ENCODE assay signal across 13 cellular contexts in genomic region chr12:14937689-14938088, GRCh38. TPM values are rescaled to one million over a fixed set of nuclear protein-coding genes. Genes with fewer than 3 reads are reported as not detected.
A peak's percentile ranks its signal among the peaks of the same experiment; 100 is the strongest.
DNase-seq lines count a peak whose midpoint lies in the region; ATAC-seq and TF ChIP-seq lines count a peak whose summit lies in the region.
"Had no signal": no experiment of that assay in that cellular context is flagged by ENCODE, and none has a peak within 500 bp of the region (broad histone marks: within the 10 kb centered on the region; RNA-seq: fewer than 3 reads in every experiment).

No MANE protein-coding gene starts in this region.

- intact Hi-C loops in MCF 10A (cut with micrococcal nuclease): no loop called here

- H3K27me3 ChIP-seq in CD4-positive, CD25-positive, alpha-beta regulatory T cell (ENCODE audit: control insufficient read depth, insufficient read depth, low read length): no peaks in the 10 kb centered on the region

- no peak overlapping the region for H3K4me3 ChIP-seq in CD4-positive, CD25-positive, alpha-beta regulatory T cell (ENCODE audit: low read depth, low read length)

- H3K9me3 Mint-ChIP-seq in CD4-positive, CD25-positive, alpha-beta regulatory T cell: peaks cover 0 to 2% (median 0%) of the 10 kb centered on the region in 7 donors
- H3K9me3 Mint-ChIP-seq in MCF 10A (ENCODE audit: unreplicated experiment): no peaks in the 10 kb centered on the region

- H3K27me3 Mint-ChIP-seq in CD4-positive, CD25-positive, alpha-beta regulatory T cell: no peaks in the 10 kb centered on the region
- no peaks in the 10 kb centered on the region for H3K27me3 Mint-ChIP-seq in MCF 10A (ENCODE audit: insufficient read depth, unreplicated experiment)

- H3K4me1 ChIP-seq in CD4-positive, CD25-positive, alpha-beta regulatory T cell (ENCODE audit: control insufficient read depth, insufficient read depth, low read length, poor library complexity, severe bottlenecking): peaks cover 30% of the 10 kb centered on the region

- peak in 1 of 3 donors; percentile 42 for DNase-seq in CD4-positive, CD25-positive, alpha-beta regulatory T cell
- DNase-seq in NCI-H82 (lab: John Stamatoyannopoulos, UW) (peak; percentile 66), GM19238 (ENCODE audit: insufficient read length, low spot score) (no peak), epidermal melanocyte (ENCODE audit: insufficient read length, low spot score) (no peak), MCF 10A (ENCODE audit: unreplicated experiment) (no peak)
- DNase-seq: activated CD4-positive, alpha-beta T cell treated with anti-CD3 and anti-CD28 coated beads for 4 hours; effector CD8-positive, alpha-beta T cell; GDM1; NCI-H2107; stimulated activated CD4-positive, alpha-beta T cell treated with anti-CD3 and anti-CD28 coated beads, Interleukin-1b, Interleukin-23, amount 100 ng/mL, for 48 hours had no signal

- peak overlapping the region in 2 of 4 donors; percentile 27 to 52 for H3K4me3 Mint-ChIP-seq in CD4-positive, CD25-positive, alpha-beta regulatory T cell
- no peak overlapping the region for H3K4me3 Mint-ChIP-seq in MCF 10A (ENCODE audit: unreplicated experiment)

- no peak for TF ChIP-seq CTCF in MCF 10A (IDR thresholded peaks at IDR 0.05; ENCODE audit: unreplicated experiment)

- POLR2A ChIA-PET in MCF 10A (lab: Yijun Ruan, JAX): no interaction called here

- no peaks in the 10 kb centered on the region for H3K9me3 ChIP-seq in CD4-positive, CD25-positive, alpha-beta regulatory T cell (ENCODE audit: control insufficient read depth in 2 of 2, low read length in 2 of 2)

- H3K36me3 Mint-ChIP-seq in CD4-positive, CD25-positive, alpha-beta regulatory T cell: peaks cover 68% of the 10 kb centered on the region
- H3K36me3 Mint-ChIP-seq in MCF 10A (ENCODE audit: insufficient read depth, unreplicated experiment): peaks cover 14% of the 10 kb centered on the region

- peak in 1 of 2 donors; percentile 37 for ATAC-seq in CD4-positive, CD25-positive, alpha-beta regulatory T cell (ENCODE audit: low read depth in 2 of 2)
- ATAC-seq in GM19035 (IDR thresholded peaks at IDR 0.05; ENCODE audit: unreplicated experiment) (peak; percentile 43), esophagus mucosa (peak; percentile 32), GM19328 (IDR thresholded peaks at IDR 0.05; ENCODE audit: unreplicated experiment) (no peak)

- peaks cover 71% of the 10 kb centered on the region for H3K36me3 ChIP-seq in CD4-positive, CD25-positive, alpha-beta regulatory T cell (ENCODE audit: control insufficient read depth, insufficient read depth, low read length)

- no TSS peak for BruUV-seq in MCF 10A (replicated peaks; lab: Mats Ljungman, UMichigan)

- peak overlapping the region; percentile 50 for H3K27ac ChIP-seq in CD4-positive, CD25-positive, alpha-beta regulatory T cell (ENCODE audit: insufficient read depth, low read length, poor library complexity, severe bottlenecking)

- peak overlapping the region; percentile 87 to 93 (median 91) for H3K27ac Mint-ChIP-seq in CD4-positive, CD25-positive, alpha-beta regulatory T cell
- no peak overlapping the region for H3K27ac Mint-ChIP-seq in MCF 10A (ENCODE audit: low read depth, unreplicated experiment)

- CTCF ChIA-PET in MCF 10A (lab: Yijun Ruan, JAX): interaction anchor here (1.5 kb wide), 1 partner anchor 10 kb away, joined by 5 read pairs; no protein-coding TSS in a partner anchor

- peaks cover 13 to 64% (median 54%) of the 10 kb centered on the region in 4 donors for H3K4me1 Mint-ChIP-seq in CD4-positive, CD25-positive, alpha-beta regulatory T cell
- H3K4me1 Mint-ChIP-seq in MCF 10A (ENCODE audit: insufficient read depth, unreplicated experiment): no peaks in the 10 kb centered on the region

RNA-seq across cellular contexts. Expression of gene ERP27, which starts 0.6 kb away (rescaled TPM):
- total RNA-seq in CD4-positive, CD25-positive, alpha-beta regulatory T cell: 25.4 TPM
- polyA plus RNA-seq in CD4-positive, CD25-positive, alpha-beta regulatory T cell: 1 to 10 TPM; 5.3 to 8.0 (median 6.2) TPM
- total RNA-seq in esophagus mucosa (4.5 TPM), MCF 10A (2022) (not detected in 2 replicates)

RNA-seq across cellular contexts. Expression of gene ARHGDIB, which starts 23.7 kb away (rescaled TPM):
- 1,263 TPM for total RNA-seq in CD4-positive, CD25-positive, alpha-beta regulatory T cell
- 1,000 to 10,000 TPM; 3,550 to 4,641 (median 3,982) TPM for polyA plus RNA-seq in CD4-positive, CD25-positive, alpha-beta regulatory T cell
- total RNA-seq in esophagus mucosa (39.0 TPM), MCF 10A (2022) (2.3 and 7.7 TPM in 2 replicates)

RNA-seq across cellular contexts. Expression of gene PDE6H, which starts 35.2 kb away (rescaled TPM):
- not detected for total RNA-seq in CD4-positive, CD25-positive, alpha-beta regulatory T cell
- polyA plus RNA-seq in CD4-positive, CD25-positive, alpha-beta regulatory T cell: not detected
- total RNA-seq in esophagus mucosa (not detected), MCF 10A (2022) (not detected in 2 replicates)

RNA-seq across cellular contexts. Expression of gene MGP, which starts 52.0 kb away (rescaled TPM):
- total RNA-seq in CD4-positive, CD25-positive, alpha-beta regulatory T cell: 2.6 TPM
- under 1 TPM in 2 of 4 donors, not detected in 2; 0.59 to 0.64 TPM for polyA plus RNA-seq in CD4-positive, CD25-positive, alpha-beta regulatory T cell
- total RNA-seq in esophagus mucosa: 16.7 TPM
- total RNA-seq in MCF 10A (2022): 1.3 and 4.8 TPM in 2 replicates

Comparison
In these comparisons a context has a peak if more than half of its experiments do, and no peak if none do; other contexts are left out.
1. RNA of gene ARHGDIB, which starts 23.7 kb away (total RNA-seq): 1,263 TPM in CD4-positive, CD25-positive, alpha-beta regulatory T cell (single experiment); 39.0 TPM in esophagus mucosa (single experiment) and 2.3 to 7.7 TPM in MCF 10A; every median in the first group is over 10 times any median in the second.